ENCODE assay signal across 9 cellular contexts in the genomic region with DNA sequence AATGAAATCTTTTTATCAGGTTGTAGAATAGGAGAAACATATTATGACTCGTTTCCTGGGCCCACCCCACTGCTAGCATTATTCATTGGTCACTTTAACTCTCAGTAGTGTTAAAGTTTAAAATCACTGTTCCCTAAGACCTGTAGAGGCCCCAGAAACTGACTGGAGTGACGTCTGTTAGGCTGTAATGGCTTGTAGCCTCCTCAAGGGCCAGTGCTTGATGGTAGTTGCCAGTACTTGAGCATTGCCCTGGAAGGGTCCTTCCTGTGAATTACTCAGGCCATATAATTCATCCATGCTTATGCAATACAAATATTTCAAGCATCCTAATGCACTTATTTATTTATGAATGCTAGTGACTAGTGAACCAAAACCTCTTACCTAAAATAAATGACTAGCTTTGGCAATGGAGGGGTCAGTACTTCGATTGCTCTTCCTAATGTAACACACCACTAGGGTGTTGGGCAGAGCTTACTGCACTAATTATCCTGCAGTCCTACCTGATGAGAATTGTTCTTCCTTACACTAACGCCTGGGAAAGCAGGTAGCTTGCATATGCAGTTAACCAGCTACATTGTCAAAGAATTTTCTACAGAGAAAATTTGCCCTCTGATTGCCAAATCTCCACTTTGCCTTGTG. TPM values are rescaled to one million over a fixed set of nuclear protein-coding genes. Genes with fewer than 3 reads are reported as not detected.
DNase-seq lines count a peak whose midpoint lies in the region; ATAC-seq lines count a peak whose summit lies in the region.
"Had no signal": no experiment of that assay in that cellular context is flagged by ENCODE, and none has a peak within 500 bp of the region (broad histone marks: within the 10 kb centered on the region; RNA-seq: fewer than 3 reads in every experiment).

No MANE protein-coding gene starts in this region.

- no peaks in the 10 kb centered on the region for H3K9me3 ChIP-seq in mesodermal cell (ENCODE audit: control insufficient read depth, low read length)
- no peaks in the 10 kb centered on the region for H3K9me3 ChIP-seq in trophoblast cell (ENCODE audit: insufficient read depth, low read depth, low read length)

- no peak overlapping the region for H2AK5ac ChIP-seq in trophoblast cell (ENCODE audit: low read length)

- no peak overlapping the region for H4K91ac ChIP-seq in trophoblast cell (ENCODE audit: low read depth, low read length)

- H4K12ac ChIP-seq in trophoblast cell (ENCODE audit: low read depth, low read length): no peak overlapping the region

- H4K8ac ChIP-seq in trophoblast cell (ENCODE audit: low read depth, low read length): no peak overlapping the region

- H3K4me3 ChIP-seq in mesodermal cell (ENCODE audit: extremely low read depth, insufficient read depth, low read length, poor library complexity, severe bottlenecking) (no peak overlapping the region), trophoblast cell (ENCODE audit: low read depth, low read length) (no peak overlapping the region)

- H3K4me1 ChIP-seq in mesodermal cell (ENCODE audit: control insufficient read depth, insufficient read depth, low read length, poor library complexity, severe bottlenecking) (peaks cover 84% of the 10 kb centered on the region), trophoblast cell (ENCODE audit: control insufficient read depth in 1 of 2, insufficient read depth in 2 of 2, low read length in 2 of 2) (peaks cover 9 to 19% of the 10 kb centered on the region in 2 experiments)

- 86% methylated on average over 1 to 2 of the region's 4 CpGs for WGBS in mesodermal cell (ENCODE audit: insufficient coverage in 2 of 2), 2 experiments
- no CpG with 5 or more reads among the region's 4 CpGs for WGBS in trophoblast cell (ENCODE audit: extremely low coverage, insufficient coverage, insufficient read length)

- no peak overlapping the region for H2AFZ ChIP-seq in trophoblast cell (ENCODE audit: insufficient read depth, low read length, poor library complexity)

- no peaks in the 10 kb centered on the region for H3K79me1 ChIP-seq in trophoblast cell (ENCODE audit: low read length)

- H2BK5ac ChIP-seq in trophoblast cell (ENCODE audit: low read depth, low read length, poor library complexity): no peak overlapping the region

- H3K27me3 Mint-ChIP-seq in activated naive CD8-positive, alpha-beta T cell: no peaks in the 10 kb centered on the region

- H3K4me1 Mint-ChIP-seq in activated naive CD8-positive, alpha-beta T cell (ENCODE audit: low read depth): peaks cover 99% of the 10 kb centered on the region

- H3K27me3 ChIP-seq in trophoblast cell (ENCODE audit: insufficient read depth, low read length): no peaks in the 10 kb centered on the region

- no peak overlapping the region for H3K14ac ChIP-seq in trophoblast cell (ENCODE audit: low read length)

- no peaks in the 10 kb centered on the region for H3K9me3 Mint-ChIP-seq in activated naive CD8-positive, alpha-beta T cell (ENCODE audit: low read depth)

- H3K79me2 ChIP-seq in trophoblast cell (ENCODE audit: control insufficient read depth, insufficient read depth, low read length, poor library complexity): no peaks in the 10 kb centered on the region

- no peak overlapping the region for H3K4ac ChIP-seq in trophoblast cell (ENCODE audit: low read depth, low read length)

- ATAC-seq in HG03103 (IDR thresholded peaks at IDR 0.05; ENCODE audit: low read depth, unreplicated experiment): peak; percentile 2
- ATAC-seq: Panc1 had no signal

- H3K27ac Mint-ChIP-seq in activated naive CD8-positive, alpha-beta T cell: peak overlapping the region; percentile 99

- H3K36me3 Mint-ChIP-seq in activated naive CD8-positive, alpha-beta T cell: peaks cover 3% of the 10 kb centered on the region

- peak overlapping the region; percentile 88 for H3K4me3 Mint-ChIP-seq in activated naive CD8-positive, alpha-beta T cell

- H3K23ac ChIP-seq in trophoblast cell (ENCODE audit: low read length): no peak overlapping the region

- H3K27ac ChIP-seq in mesodermal cell (ENCODE audit: low read depth, low read length, severe bottlenecking): peak overlapping the region; percentile 57
- no peak overlapping the region for H3K27ac ChIP-seq in trophoblast cell (ENCODE audit: low read depth, low read length)

- no peak overlapping the region for H3K4me2 ChIP-seq in trophoblast cell (ENCODE audit: low read length)

- H2BK120ac ChIP-seq in trophoblast cell (ENCODE audit: insufficient read depth, low read length, poor library complexity): no peak overlapping the region

- DNase-seq in DMS79 treated with DMSO at 0.1 percent for 48 hours (lab: John Stamatoyannopoulos, UW) (peak; percentile 67), iPS-NIHi7 (ENCODE audit: extremely low spot score) (no peak), HuH-7.5 (ENCODE audit: low spot score) (no peak), trophoblast cell (no peak), DMS153 (lab: John Stamatoyannopoulos, UW) (no peak)

- no peak overlapping the region for H3K18ac ChIP-seq in trophoblast cell (ENCODE audit: low read length)

- no peak overlapping the region for H3K9ac ChIP-seq in trophoblast cell (ENCODE audit: low read length)

- H2BK12ac ChIP-seq in trophoblast cell (ENCODE audit: low read length): no peak overlapping the region

- no peaks in the 10 kb centered on the region for H3K36me3 ChIP-seq in mesodermal cell (ENCODE audit: control insufficient read depth, insufficient read depth, low read length)
- no peaks in the 10 kb centered on the region for H3K36me3 ChIP-seq in trophoblast cell (ENCODE audit: control insufficient read depth in 1 of 2, insufficient read depth in 2 of 2, low read length in 2 of 2)

RNA-seq across cellular contexts. Expression of gene ARHGAP25, which starts 31.2 kb away (rescaled TPM):
- polyA plus RNA-seq in mesodermal cell (2013, experiment 1 of 2): 1.9 TPM
- 0.91 TPM for polyA plus RNA-seq in mesodermal cell (2013, experiment 2 of 2)
- 0.60 and 0.64 TPM in 2 replicates for polyA plus RNA-seq in trophoblast cell (2013)
